Comparison of ENCODE assay signal across 26 cellular contexts in genomic region chr13:41188584-41188983, GRCh38. TPM values are rescaled to one million over a fixed set of nuclear protein-coding genes. Genes with fewer than 3 reads are reported as not detected.
DNase-seq lines count a peak whose midpoint lies in the region; ATAC-seq and FAIRE-seq lines count a peak whose summit lies in the region.
"Had no signal": no experiment of that assay in that cellular context is flagged by ENCODE, and none has a peak within 500 bp of the region (broad histone marks: within the 10 kb centered on the region; RNA-seq: fewer than 3 reads in every experiment).

No MANE protein-coding gene starts in this region.

- H2BK5ac ChIP-seq in trophoblast cell (ENCODE audit: low read depth, low read length, poor library complexity), result no peak overlapping the region

- no peak for DNase-seq in GM18507 (ENCODE audit: extremely low spot score, insufficient read length, low read depth)
- peak; percentile 24 for DNase-seq in RKO (ENCODE audit: low spot score)
- DNase-seq in fibroblast of gingiva (ENCODE audit: low read depth), result peak; percentile 60
- DNase-seq in trophoblast cell, result peak; percentile 34 to 88
- DNase-seq in cerebellar nuclear complex (lab: John Stamatoyannopoulos, UW), result no peak
- no peak for DNase-seq in head of caudate nucleus
- DNase-seq: activated CD4-positive, alpha-beta memory T cell treated with anti-CD3 and anti-CD28 coated beads, Interleukin-2, amount 10 ng/mL, durations not matched to agents 7 days and 5 days; activated CD4-positive, CD25-positive, alpha-beta regulatory T cell treated with anti-CD3 and anti-CD28 coated beads, Interleukin-2, amount 50 U/mL, for 72 hours; activated effector memory CD4-positive, alpha-beta T cell treated with Interleukin-2 at 50 U/mL for 16 hours; Calu3; gastrocnemius medialis; H7; hypothalamus; immature natural killer cell; MG63; NCI-H774; stimulated activated CD4-positive, alpha-beta T cell treated with anti-CD3 and anti-CD28 coated beads, Interleukin-12 subunit alpha, Interleukin-12 subunit beta, amount 100 ng/mL, for 4 hours; stimulated activated CD4-positive, alpha-beta T cell treated with anti-CD3 and anti-CD28 coated beads, Interleukin-4, amount 100 ng/mL, for 1 hour; T-helper 2 cell; transverse colon had no signal

- H2BK120ac ChIP-seq in trophoblast cell (ENCODE audit: insufficient read depth, low read length, poor library complexity), result no peak overlapping the region

- no peaks in the 10 kb centered on the region for H3K79me2 ChIP-seq in trophoblast cell (ENCODE audit: control insufficient read depth, insufficient read depth, low read length, poor library complexity)

- no peak overlapping the region for H3K18ac ChIP-seq in trophoblast cell (ENCODE audit: low read length)

- H3K14ac ChIP-seq in trophoblast cell (ENCODE audit: low read length), result no peak overlapping the region

- no peak for ATAC-seq in GM21825 (IDR thresholded peaks at IDR 0.05; ENCODE audit: unreplicated experiment)
- ATAC-seq: gastrocnemius medialis, K562, Right ventricle myocardium inferior had no signal

- H3K4me1 ChIP-seq in trophoblast cell (ENCODE audit: control insufficient read depth in 1 of 2, insufficient read depth in 2 of 2, low read length in 2 of 2), result peaks cover 3% of the 10 kb centered on the region in 2 experiments

- H3K4ac ChIP-seq in trophoblast cell (ENCODE audit: low read depth, low read length), result no peak overlapping the region

- no peak overlapping the region for H4K8ac ChIP-seq in trophoblast cell (ENCODE audit: low read depth, low read length)

- H2AK5ac ChIP-seq in trophoblast cell (ENCODE audit: low read length), result no peak overlapping the region

- no peaks in the 10 kb centered on the region for H3K79me1 ChIP-seq in trophoblast cell (ENCODE audit: low read length)

- H3K27ac ChIP-seq in trophoblast cell (ENCODE audit: low read depth, low read length), result no peak overlapping the region
- H3K27ac ChIP-seq: ascending aorta, gastrocnemius medialis, right atrium auricular region, transverse colon had no signal

- H3K4me3 ChIP-seq in trophoblast cell (ENCODE audit: low read depth, low read length), result no peak overlapping the region
- H3K4me3 ChIP-seq: ascending aorta, gastrocnemius medialis, K562, MG63, right atrium auricular region, transverse colon had no signal

- no peaks in the 10 kb centered on the region for H3K9me3 ChIP-seq in trophoblast cell (ENCODE audit: insufficient read depth, low read depth, low read length)
- H3K9me3 ChIP-seq: ascending aorta, gastrocnemius medialis, right atrium auricular region, transverse colon had no signal

- no peak overlapping the region for H3K23ac ChIP-seq in trophoblast cell (ENCODE audit: low read length)

- H3K4me2 ChIP-seq in trophoblast cell (ENCODE audit: low read length), result no peak overlapping the region

- H2AFZ ChIP-seq in trophoblast cell (ENCODE audit: insufficient read depth, low read length, poor library complexity), result no peak overlapping the region

- no peaks in the 10 kb centered on the region for H3K36me3 ChIP-seq in trophoblast cell (ENCODE audit: control insufficient read depth in 1 of 2, insufficient read depth in 2 of 2, low read length in 2 of 2)
- H3K36me3 ChIP-seq: ascending aorta, gastrocnemius medialis, right atrium auricular region had no signal

- no CpG with 5 or more reads among the region's 6 CpGs for WGBS in trophoblast cell (ENCODE audit: extremely low coverage, insufficient coverage, insufficient read length)

- no peak overlapping the region for H4K91ac ChIP-seq in trophoblast cell (ENCODE audit: low read depth, low read length)

- no peaks in the 10 kb centered on the region for H3K27me3 ChIP-seq in trophoblast cell (ENCODE audit: insufficient read depth, low read length)
- H3K27me3 ChIP-seq: ascending aorta, gastrocnemius medialis, MG63, right atrium auricular region, transverse colon had no signal

- no peak overlapping the region for H4K12ac ChIP-seq in trophoblast cell (ENCODE audit: low read depth, low read length)

- intact Hi-C loops in head of caudate nucleus (cut with DNase I), result no loop called here

- FAIRE-seq in GM18507 (lab: Jason Lieb, UNC), result peak; percentile 51
- FAIRE-seq: GM12891, K562 had no signal

- H2BK12ac ChIP-seq in trophoblast cell (ENCODE audit: low read length), result no peak overlapping the region

- H3K9ac ChIP-seq in trophoblast cell (ENCODE audit: low read length), result no peak overlapping the region

RNA-seq across cellular contexts. Expression of gene KBTBD7, which starts 5.8 kb away (rescaled TPM):
- polyA plus RNA-seq in trophoblast cell (2013), result 5.0 and 5.5 TPM in 2 replicates

RNA-seq across cellular contexts. Expression of gene KBTBD6, which starts 56.0 kb away (rescaled TPM):
- polyA plus RNA-seq in trophoblast cell (2013), result 2.9 and 3.2 TPM in 2 replicates

Comparison
In these comparisons a context has a peak if more than half of its experiments do, and no peak if none do; other contexts are left out.
1. DNase-seq: peak in RKO (single experiment), fibroblast of gingiva (single experiment) and trophoblast cell (2 of 2); none in GM18507 (single experiment), cerebellar nuclear complex (0 of 2) and head of caudate nucleus (0 of 42).